Comparison of ENCODE assay signal across 20 cellular contexts in genomic region chr6:158751842-158752424, GRCh38.
DNase-seq lines count a peak whose midpoint lies in the region; TF ChIP-seq lines count a peak whose summit lies in the region.
"Had no signal": no experiment of that assay in that cellular context is flagged by ENCODE, and none has a peak within 500 bp of the region (broad histone marks: within the 10 kb centered on the region; RNA-seq: fewer than 3 reads in every experiment).

No MANE protein-coding gene starts in this region.

- H2AFZ ChIP-seq in Karpas-422 (ENCODE audit: low read length) = no peak overlapping the region

- POLR2A ChIA-PET in MCF 10A (lab: Yijun Ruan, JAX) = interaction anchor here (0.6 to 1.3 kb wide), 2 partner anchors 9 to 519 kb away, joined by 3 to 5 read pairs; no protein-coding TSS in a partner anchor

- H3K27ac Mint-ChIP-seq in MCF 10A (ENCODE audit: low read depth, unreplicated experiment) = no peak overlapping the region
- H3K27ac Mint-ChIP-seq: activated naive CD4-positive, alpha-beta T cell treated with anti-CD3 and anti-CD28 coated beads for 36 hours; T-helper 17 cell had no signal

- H3K4me1 Mint-ChIP-seq in MCF 10A (ENCODE audit: insufficient read depth, unreplicated experiment) = no peaks in the 10 kb centered on the region

- H3K4me3 Mint-ChIP-seq in MCF 10A (ENCODE audit: unreplicated experiment) = no peak overlapping the region
- H3K4me3 Mint-ChIP-seq: activated naive CD4-positive, alpha-beta T cell treated with anti-CD3 and anti-CD28 coated beads for 36 hours; T-helper 17 cell had no signal

- TF ChIP-seq CTCF in esophagus muscularis mucosa (IDR thresholded peaks at IDR 0.05) (no peak), MCF 10A (IDR thresholded peaks at IDR 0.05; ENCODE audit: unreplicated experiment) (no peak)

- no peaks in the 10 kb centered on the region for H3K9me2 ChIP-seq in Karpas-422 (replicated peaks; ENCODE audit: insufficient read depth, low read length)

- no TSS peak for BruUV-seq in MCF 10A (replicated peaks; lab: Mats Ljungman, UMichigan)

- H3K4me1 ChIP-seq in BLaER1 treated with 17β-estradiol and CSF1 and Interleukin-3, amounts not matched to agents 10 nM and 100 nM = peaks cover 8 to 35% (median 22%) of the 10 kb centered on the region in 10 experiments; a peak in 18 of 20 replicates
- peaks cover 13% of the 10 kb centered on the region for H3K4me1 ChIP-seq in Karpas-422 (ENCODE audit: low read length)
- H3K4me1 ChIP-seq in esophagus muscularis mucosa = peaks cover 9 to 22% (median 18%) of the 10 kb centered on the region in 4 donors
- H3K4me1 ChIP-seq: thyroid gland had no signal

- CTCF ChIA-PET in MCF 10A (lab: Yijun Ruan, JAX) = interaction anchor here (0.7 to 1.0 kb wide), 2 partner anchors 9 to 35 kb away, joined by 4 read pairs; no protein-coding TSS in a partner anchor

- intact Hi-C loops in esophagus muscularis mucosa (cut with DNase I) = no loop called here
- intact Hi-C loops in MCF 10A (cut with micrococcal nuclease) = no loop called here

- H3K9me3 ChIP-seq in BLaER1 treated with 17β-estradiol and CSF1 and Interleukin-3, amounts not matched to agents 10 nM and 100 nM (replicated peaks in 1 of 11) = no peaks in the 10 kb centered on the region
- H3K9me3 ChIP-seq in Karpas-422 (ENCODE audit: low read length) = no peaks in the 10 kb centered on the region
- no peaks in the 10 kb centered on the region for H3K9me3 ChIP-seq in esophagus muscularis mucosa
- H3K9me3 ChIP-seq: neutrophil, sigmoid colon, thyroid gland had no signal

- H3K4me2 ChIP-seq in BLaER1 treated with 17β-estradiol and CSF1 and Interleukin-3, amounts not matched to agents 10 nM and 100 nM = peak overlapping the region in 6 of 11 experiments; percentile 20 to 87 (median 78); a peak in 11 of 22 replicates
- H3K4me2 ChIP-seq in Karpas-422 (ENCODE audit: low read depth, low read length, poor library complexity, severe bottlenecking) = peak overlapping the region; percentile 31

- H3K36me3 Mint-ChIP-seq in MCF 10A (ENCODE audit: insufficient read depth, unreplicated experiment) = no peaks in the 10 kb centered on the region

- no peak for TF ChIP-seq POLR2A in esophagus muscularis mucosa (IDR thresholded peaks at IDR 0.05; ENCODE audit: low read depth)

- 57% methylated on average over 11 of the region's 11 CpGs for WGBS in esophagus muscularis mucosa

- H3K27me3 ChIP-seq in BLaER1 treated with 17β-estradiol and CSF1 and Interleukin-3, amounts not matched to agents 10 nM and 100 nM = no peaks in the 10 kb centered on the region
- H3K27me3 ChIP-seq in Karpas-422 (ENCODE audit: low read length) (no peaks in the 10 kb centered on the region), esophagus muscularis mucosa (no peaks in the 10 kb centered on the region)
- H3K27me3 ChIP-seq: sigmoid colon, thyroid gland had no signal

- DNase-seq in Karpas-422 (no peak), esophagus muscularis mucosa (ENCODE audit: extremely low spot score) (no peak), mucosa of gallbladder (ENCODE audit: low spot score) (peak; percentile 52), NCI-H1417 treated with DMSO at 0.1 percent for 48 hours (lab: John Stamatoyannopoulos, UW) (no peak), MCF 10A (ENCODE audit: unreplicated experiment) (no peak), DMS53 treated with DMSO at 0.1 percent for 48 hours (lab: John Stamatoyannopoulos, UW; ENCODE audit: unreplicated experiment) (no peak)
- no peak for DNase-seq in effector CD4-positive, alpha-beta T cell
- DNase-seq: activated CD4-positive, alpha-beta T cell treated with anti-CD3 and anti-CD28 coated beads, Interleukin-2, amount 50 U/mL, for 4 hours; activated naive CD4-positive, alpha-beta T cell treated with anti-CD3 and anti-CD28 coated beads for 36 hours; activated T-cell treated with anti-CD3 and anti-CD28 coated beads for 4 hours; GOT3; OCI-M1; SIG-M5; stimulated activated naive CD4-positive, alpha-beta T cell; T-helper 17 cell; thyroid gland had no signal

- no peaks in the 10 kb centered on the region; a peak in 1 of 22 replicates for H4K20me1 ChIP-seq in BLaER1 treated with 17β-estradiol and CSF1 and Interleukin-3, amounts not matched to agents 10 nM and 100 nM
- H4K20me1 ChIP-seq in Karpas-422 (ENCODE audit: insufficient read depth, low read depth, low read length) = no peaks in the 10 kb centered on the region

- TF ChIP-seq EP300 in esophagus muscularis mucosa (IDR thresholded peaks at IDR 0.05) = no peak

- H3K4me3 ChIP-seq in BLaER1 treated with 17β-estradiol and CSF1 and Interleukin-3, amounts not matched to agents 10 nM and 100 nM = no peak overlapping the region
- H3K4me3 ChIP-seq in Karpas-422 (ENCODE audit: low read length) = no peak overlapping the region
- H3K4me3 ChIP-seq in esophagus muscularis mucosa = no peak overlapping the region
- H3K4me3 ChIP-seq: sigmoid colon, thyroid gland had no signal

- H3K27me3 Mint-ChIP-seq in MCF 10A (ENCODE audit: insufficient read depth, unreplicated experiment) = no peaks in the 10 kb centered on the region
- H3K27me3 Mint-ChIP-seq: T-helper 17 cell had no signal

- peaks cover 0 to 62% (median 0%) of the 10 kb centered on the region in 11 experiments; a peak in 5 of 22 replicates for H3K36me3 ChIP-seq in BLaER1 treated with 17β-estradiol and CSF1 and Interleukin-3, amounts not matched to agents 10 nM and 100 nM
- H3K36me3 ChIP-seq in Karpas-422 (ENCODE audit: insufficient read depth, low read length) (no peaks in the 10 kb centered on the region), esophagus muscularis mucosa (peaks cover 0 to 2% (median 0%) of the 10 kb centered on the region in 4 donors)
- H3K36me3 ChIP-seq: sigmoid colon had no signal

- H3K79me2 ChIP-seq in Karpas-422 (ENCODE audit: low read length) = no peaks in the 10 kb centered on the region

- no peak overlapping the region for H3K27ac ChIP-seq in BLaER1 treated with 17β-estradiol and CSF1 and Interleukin-3, amounts not matched to agents 10 nM and 100 nM
- no peak overlapping the region for H3K27ac ChIP-seq in Karpas-422 (ENCODE audit: low read length)
- H3K27ac ChIP-seq in esophagus muscularis mucosa (replicated peaks in 1 of 4) = peak overlapping the region in 3 of 4 donors; percentile 7 to 54 (median 29)
- H3K27ac ChIP-seq: neutrophil, VCaP had no signal

- no peaks in the 10 kb centered on the region for H3K9me3 Mint-ChIP-seq in MCF 10A (ENCODE audit: unreplicated experiment)
- H3K9me3 Mint-ChIP-seq: activated naive CD4-positive, alpha-beta T cell treated with anti-CD3 and anti-CD28 coated beads for 36 hours had no signal

- 0 out of 22 replicates have a peak overlapping the region, but pooled peaks of 1 of the 11 experiments have one; percentile 16 for H3K9ac ChIP-seq in BLaER1 treated with 17β-estradiol and CSF1 and Interleukin-3, amounts not matched to agents 10 nM and 100 nM
- no peak overlapping the region for H3K9ac ChIP-seq in Karpas-422 (ENCODE audit: low read length)

Comparison
In these comparisons a context has a peak if more than half of its experiments do, and no peak if none do; other contexts are left out.
1. H3K27ac ChIP-seq: peak in esophagus muscularis mucosa (3 of 4); none in BLaER1 treated with 17β-estradiol and CSF1 and Interleukin-3, amounts not matched to agents 10 nM and 100 nM (0 of 11) and Karpas-422 (single experiment).